Comparison of ENCODE assay signal across 17 cellular contexts in the genomic region with DNA sequence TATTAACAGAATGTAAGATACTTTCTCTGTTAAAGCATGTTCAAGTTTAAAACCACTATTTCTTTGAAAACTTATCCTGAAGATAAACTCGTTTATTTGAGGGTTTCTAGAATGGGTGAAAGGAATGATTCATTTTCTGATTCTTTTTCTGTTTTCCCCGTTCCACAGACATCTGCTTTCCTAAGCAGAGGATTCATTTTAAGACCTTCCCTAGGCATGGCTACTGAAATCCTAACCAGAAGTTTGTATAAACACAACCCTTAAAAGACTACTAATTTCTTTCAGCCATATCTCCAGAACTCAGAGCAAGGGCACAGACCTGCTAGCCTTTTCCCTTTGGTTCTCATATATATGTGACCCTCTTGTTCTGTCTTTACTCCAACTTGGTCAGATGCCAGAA. TPM values are rescaled to one million over a fixed set of nuclear protein-coding genes. Genes with fewer than 3 reads are reported as not detected.
A peak's percentile ranks its signal among the peaks of the same experiment; 100 is the strongest.
DNase-seq lines count a peak whose midpoint lies in the region; ATAC-seq, FAIRE-seq and TF ChIP-seq lines count a peak whose summit lies in the region.
"Had no signal": no experiment of that assay in that cellular context is flagged by ENCODE, and none has a peak within 500 bp of the region (broad histone marks: within the 10 kb centered on the region; RNA-seq: fewer than 3 reads in every experiment).

No MANE protein-coding gene starts in this region.

- WGBS in IMR-90 (ENCODE audit: extremely low coverage in 2 of 2, insufficient read length in 1 of 2), 2 experiments: 17% methylated on average over 1 of the region's 2 CpGs; no CpG with 5 or more reads in 1 of the 2 experiments

- TF ChIP-seq CTCF in IMR-90 (conservative IDR thresholded peaks at IDR 0.05; ENCODE audit: low read depth, low read length): no peak
- TF ChIP-seq CTCF in ascending aorta (IDR thresholded peaks at IDR 0.05): no peak
- no peak for TF ChIP-seq CTCF in osteoblast (IDR thresholded peaks at IDR 0.05; ENCODE audit: extremely low read depth, low read depth, low read length)

- H3K9me1 ChIP-seq in IMR-90 (ENCODE audit: insufficient read depth, low read length): peaks cover 10% of the 10 kb centered on the region

- POLR2A ChIA-PET in IMR-90 (lab: Charles Lee; ENCODE audit: unreplicated experiment): no interaction called here

- H3K79me2 ChIP-seq in osteoblast (ENCODE audit: insufficient read depth, low read length): no peaks in the 10 kb centered on the region

- peaks cover 11% of the 10 kb centered on the region for H3K4me1 ChIP-seq in IMR-90 (ENCODE audit: control insufficient read depth, insufficient read depth, low read length)
- peaks cover 0 to 32% of the 10 kb centered on the region in 2 donors for H3K4me1 ChIP-seq in ascending aorta
- H3K4me1 ChIP-seq in osteoblast (ENCODE audit: insufficient read depth, low read length): peaks cover 48% of the 10 kb centered on the region

- no peak overlapping the region for H3K9ac ChIP-seq in IMR-90 (ENCODE audit: low read depth, low read length)

- H4K20me1 ChIP-seq in IMR-90 (ENCODE audit: insufficient read depth, low read length) (no peaks in the 10 kb centered on the region), osteoblast (ENCODE audit: insufficient read depth, low read length) (no peaks in the 10 kb centered on the region)

- in situ Hi-C loops in IMR-90 (cut with MboI; ENCODE audit: low sequenced_read_pairs): loop anchor here (25.0 kb wide), 1 partner anchor 589 kb away; no protein-coding TSS in a partner anchor

- no peak for DNase-seq in GM19239 (ENCODE audit: insufficient read length, low spot score)
- DNase-seq in IMR-90: peak; percentile 58
- DNase-seq in ascending aorta (ENCODE audit: low spot score in 2 of 2): no peak
- no peak for DNase-seq in osteoblast (ENCODE audit: insufficient read length, low spot score, missing footprints)
- no peak for DNase-seq in NCI-H1105 (lab: John Stamatoyannopoulos, UW)
- no peak for DNase-seq in midbrain (lab: John Stamatoyannopoulos, UW)
- DNase-seq in NCI-H226: no peak
- DNase-seq: C1 segment of cervical spinal cord; CD4-positive, alpha-beta memory T cell; DMS153; DMS79 treated with DMSO at 0.1 percent for 48 hours; EL; HCEC 1CT had no signal

- H3K18ac ChIP-seq in IMR-90 (ENCODE audit: low read depth, low read length): no peak overlapping the region

- ATAC-seq in IMR-90 (ENCODE audit: low read depth): peak; percentile 31
- ATAC-seq in HG02759 (IDR thresholded peaks at IDR 0.05; ENCODE audit: unreplicated experiment): no peak
- ATAC-seq: K562 had no signal

- H3K4ac ChIP-seq in IMR-90 (ENCODE audit: low read depth, low read length): no peak overlapping the region

- no peak overlapping the region for H3K4me2 ChIP-seq in IMR-90 (ENCODE audit: low read depth, low read length)
- H3K4me2 ChIP-seq in osteoblast (ENCODE audit: insufficient read depth, low read length): no peak overlapping the region

- dilution Hi-C loops in IMR-90 (cut with HindIII; ENCODE audit: low sequenced_read_pairs, unreplicated experiment): loop anchor here (25.0 kb wide), 2 partner anchors 139 to 289 kb away; partner anchors contain the start of gene IL21

- no peak overlapping the region for H3K4me3 ChIP-seq in IMR-90 (ENCODE audit: insufficient read depth, low read depth, low read length)
- H3K4me3 ChIP-seq in ascending aorta: no peak overlapping the region
- no peak overlapping the region for H3K4me3 ChIP-seq in osteoblast (ENCODE audit: insufficient read depth, low read length)
- H3K4me3 ChIP-seq: K562 had no signal

- H3K79me1 ChIP-seq in IMR-90 (ENCODE audit: low read depth in 1 of 2, low read length in 2 of 2): peaks cover 5 to 11% of the 10 kb centered on the region in 2 experiments; a peak in 3 of 4 replicates

- no peak for TF ChIP-seq POLR2A in IMR-90 (IDR thresholded peaks at IDR 0.05; ENCODE audit: low read depth, low read length)

- H3K9me3 ChIP-seq in IMR-90 (ENCODE audit: control insufficient read depth, insufficient read depth, low read length) (no peaks in the 10 kb centered on the region), ascending aorta (no peaks in the 10 kb centered on the region), osteoblast (ENCODE audit: low read depth, low read length) (no peaks in the 10 kb centered on the region)

- no peak overlapping the region; a peak in 1 of 4 replicates for H4K8ac ChIP-seq in IMR-90 (ENCODE audit: low read depth in 2 of 2, low read length in 2 of 2)

- intact Hi-C loops in IMR-90 (cut with micrococcal nuclease): no loop called here
- intact Hi-C loops in ascending aorta (cut with DNase I): loop anchor here (5.0 kb wide), 1 partner anchor 44 kb away; no protein-coding TSS in a partner anchor

- peak overlapping the region; percentile 60 for H2BK5ac ChIP-seq in IMR-90 (ENCODE audit: low read depth, low read length, poor library complexity, severe bottlenecking)

- H2BK15ac ChIP-seq in IMR-90 (ENCODE audit: low read depth, low read length): no peak overlapping the region

- H4K5ac ChIP-seq in IMR-90 (ENCODE audit: low read depth, low read length): no peak overlapping the region

- FAIRE-seq in GM19239 (lab: Jason Lieb, UNC): peak; percentile 26
- FAIRE-seq: H1, K562 had no signal

- no peak overlapping the region for H4K91ac ChIP-seq in IMR-90 (ENCODE audit: insufficient read depth, low read depth, low read length)

- no peak for TF ChIP-seq RAD21 in IMR-90 (IDR thresholded peaks at IDR 0.05; ENCODE audit: low read length)

- H2AK5ac ChIP-seq in IMR-90 (ENCODE audit: low read depth, low read length): no peak overlapping the region

- H3K36me3 ChIP-seq in IMR-90 (ENCODE audit: control insufficient read depth, insufficient read depth, low read length) (no peaks in the 10 kb centered on the region; the same call in 1 of the 2 replicates), ascending aorta (no peaks in the 10 kb centered on the region), osteoblast (ENCODE audit: insufficient read depth, low read length) (peaks cover 6% of the 10 kb centered on the region)

- no peak overlapping the region for H2AFZ ChIP-seq in IMR-90 (replicated peaks; ENCODE audit: low read length, poor library complexity)
- H2AFZ ChIP-seq in osteoblast (ENCODE audit: low read length): no peak overlapping the region

- no peak overlapping the region for H2AK9ac ChIP-seq in IMR-90 (replicated peaks; ENCODE audit: low read depth, low read length, poor library complexity)

- H3K27me3 ChIP-seq in IMR-90 (ENCODE audit: control insufficient read depth, insufficient read depth, low read length) (no peaks in the 10 kb centered on the region), ascending aorta (no peaks in the 10 kb centered on the region), osteoblast (ENCODE audit: insufficient read depth, low read length) (no peaks in the 10 kb centered on the region)

- no peak overlapping the region; the same call in 1 of the 2 replicates for H3K14ac ChIP-seq in IMR-90 (replicated peaks; ENCODE audit: low read depth, low read length)

- no peak overlapping the region for H3K56ac ChIP-seq in IMR-90 (ENCODE audit: extremely low read depth, insufficient read depth, low read length)

- BruUV-seq in IMR-90 (replicated peaks; lab: Mats Ljungman, UMichigan): no TSS peak

- H3K27ac ChIP-seq in IMR-90 (ENCODE audit: insufficient read depth, low read length) (no peak overlapping the region), ascending aorta (peak overlapping the region; percentile 50 to 78), osteoblast (ENCODE audit: low read depth, low read length) (peak overlapping the region; percentile 7)
- H3K27ac ChIP-seq: HL-60 had no signal

- no peak overlapping the region for H2BK20ac ChIP-seq in IMR-90 (ENCODE audit: low read depth, low read length)

- no peak overlapping the region for H3K23ac ChIP-seq in IMR-90 (ENCODE audit: low read depth, low read length)

- no peak overlapping the region for H2BK120ac ChIP-seq in IMR-90 (ENCODE audit: low read depth, low read length)

- CTCF ChIA-PET in IMR-90 (lab: Yijun Ruan, JAX): no interaction called here

TF ChIP-seq in IMR-90, 13 proteins besides CTCF, POLR2A, EP300 and RAD21 (continues in another document):
- no peak for TF ChIP-seq RFX5 (IDR thresholded peaks at IDR 0.05; ENCODE audit: low read depth, low read length)
- no peak for TF ChIP-seq RCOR1 (IDR thresholded peaks at IDR 0.05; ENCODE audit: insufficient replicate concordance, low read length)
- no peak for TF ChIP-seq MAFK (IDR thresholded peaks at IDR 0.05; ENCODE audit: low read depth, low read length)
- no peak for TF ChIP-seq CHD1 (IDR thresholded peaks at IDR 0.05; ENCODE audit: low read depth, low read length)
- TF ChIP-seq, protein P1, sequence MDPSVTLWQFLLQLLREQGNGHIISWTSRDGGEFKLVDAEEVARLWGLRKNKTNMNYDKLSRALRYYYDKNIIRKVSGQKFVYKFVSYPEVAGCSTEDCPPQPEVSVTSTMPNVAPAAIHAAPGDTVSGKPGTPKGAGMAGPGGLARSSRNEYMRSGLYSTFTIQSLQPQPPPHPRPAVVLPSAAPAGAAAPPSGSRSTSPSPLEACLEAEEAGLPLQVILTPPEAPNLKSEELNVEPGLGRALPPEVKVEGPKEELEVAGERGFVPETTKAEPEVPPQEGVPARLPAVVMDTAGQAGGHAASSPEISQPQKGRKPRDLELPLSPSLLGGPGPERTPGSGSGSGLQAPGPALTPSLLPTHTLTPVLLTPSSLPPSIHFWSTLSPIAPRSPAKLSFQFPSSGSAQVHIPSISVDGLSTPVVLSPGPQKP (IDR thresholded peaks at IDR 0.05; ENCODE audit: borderline replicate concordance, low read depth, low read length): no peak
- TF ChIP-seq SMC3 (IDR thresholded peaks at IDR 0.05; ENCODE audit: low read depth, low read length): no peak
- TF ChIP-seq FOS (IDR thresholded peaks at IDR 0.05; ENCODE audit: low read depth, low read length): no peak
- no peak for TF ChIP-seq MXI1 (IDR thresholded peaks at IDR 0.05; ENCODE audit: borderline replicate concordance, low read depth, low read length)
- no peak for TF ChIP-seq BHLHE40 (IDR thresholded peaks at IDR 0.05; ENCODE audit: low read depth, low read length)
- no peak for TF ChIP-seq CEBPB (IDR thresholded peaks at IDR 0.05; ENCODE audit: low read depth, low read length)
- no peak for TF ChIP-seq MAZ (IDR thresholded peaks at IDR 0.05; ENCODE audit: borderline replicate concordance, low read depth, low read length)
- no peak for TF ChIP-seq NFE2L2 (IDR thresholded peaks at IDR 0.05; ENCODE audit: low read depth, low read length)

RNA-seq across cellular contexts. Expression of gene NUDT6, which starts 20.8 kb away (rescaled TPM):
- 2.7 and 4.2 TPM in 2 replicates for total RNA-seq in IMR-90 (2012; rRNA removed)
- 4.8 and 5.1 TPM in 2 replicates for polyA plus RNA-seq in IMR-90 (2012; rRNA removed)
- 2.5 and 3.1 TPM in 2 replicates for polyA plus RNA-seq in IMR-90 (2012; cell fraction: cytosol; rRNA removed)
- 2.1 and 4.5 TPM in 2 replicates for polyA plus RNA-seq in IMR-90 (2012; cell fraction: nucleus; rRNA removed; ENCODE audit: low replicate concordance)
- total RNA-seq in ascending aorta: 11.6 TPM
- 6.2 and 7.4 TPM in 2 replicates for total RNA-seq in osteoblast
